Comparison of ENCODE assay signal across 1 cellular context in genomic region chr17:80035937-80036714, GRCh38.
TF ChIP-seq lines count a peak whose summit lies in the region.

CCDC40 (plus strand) TSS chr17:80036642; CDS start chr17:80036663, 21 bp downstream.

TF ChIP-seq in GM12878, 131 proteins besides CTCF, POLR2A, EP300 and RAD21 (continued from another document and continues in another):
- no peak for TF ChIP-seq ZNF687 (IDR thresholded peaks at IDR 0.05)
- TF ChIP-seq WRNIP1 (IDR thresholded peaks at IDR 0.05; ENCODE audit: borderline replicate concordance, low read depth, low read length) = no peak
- TF ChIP-seq MYC (IDR thresholded peaks at IDR 0.05; ENCODE audit: insufficient read depth, insufficient read length, insufficient replicate concordance, low read length, severe bottlenecking) = no peak
- no peak for TF ChIP-seq POLR2AphosphoS5 (IDR thresholded peaks at IDR 0.05; ENCODE audit: low read length)
- no peak for TF ChIP-seq FOXK2 (IDR thresholded peaks at IDR 0.05)
- no peak for TF ChIP-seq CHD2 (IDR thresholded peaks at IDR 0.05; ENCODE audit: borderline replicate concordance, low read depth, low read length)
- TF ChIP-seq E2F4 (IDR thresholded peaks at IDR 0.05; ENCODE audit: low read depth, low read length) = no peak
- no peak for TF ChIP-seq SMC3 (IDR thresholded peaks at IDR 0.05; ENCODE audit: borderline replicate concordance, low read length)
- peak; percentile 69; the same call in 1 of the 2 replicates for TF ChIP-seq SIN3A (IDR thresholded peaks at IDR 0.05; ENCODE audit: low read depth, low read length)
- 0 out of 2 replicates have a peak, but pooled peaks have one; percentile 14 for TF ChIP-seq NR2F1 (conservative IDR thresholded peaks at IDR 0.05)
- TF ChIP-seq YBX1 (IDR thresholded peaks at IDR 0.05) = no peak
- TF ChIP-seq CEBPZ (IDR thresholded peaks at IDR 0.05; ENCODE audit: low read depth, low read length) = no peak
- no peak for TF ChIP-seq NBN (IDR thresholded peaks at IDR 0.05)
- TF ChIP-seq EZH2 (IDR thresholded peaks at IDR 0.05; ENCODE audit: borderline replicate concordance, control insufficient read depth, low read depth, low read length) = no peak
- TF ChIP-seq RBBP5 (conservative IDR thresholded peaks at IDR 0.05) = no peak
- no peak for TF ChIP-seq RAD51 (IDR thresholded peaks at IDR 0.05)
- TF ChIP-seq ZNF217 (IDR thresholded peaks at IDR 0.05) = no peak
- no peak for TF ChIP-seq FOS (IDR thresholded peaks at IDR 0.05; ENCODE audit: borderline replicate concordance, extremely low read depth, insufficient read length)
- TF ChIP-seq RCOR1 (conservative IDR thresholded peaks at IDR 0.05; ENCODE audit: low read depth, low read length) = no peak
- no peak for TF ChIP-seq GABPA (IDR thresholded peaks at IDR 0.05; ENCODE audit: low read depth)
- no peak for TF ChIP-seq SUPT20H (IDR thresholded peaks at IDR 0.05; ENCODE audit: borderline replicate concordance, control insufficient read depth, low read depth, low read length)
- no peak for TF ChIP-seq ZNF384 (IDR thresholded peaks at IDR 0.05; ENCODE audit: borderline replicate concordance, low read depth, low read length)
- TF ChIP-seq, protein P1, sequence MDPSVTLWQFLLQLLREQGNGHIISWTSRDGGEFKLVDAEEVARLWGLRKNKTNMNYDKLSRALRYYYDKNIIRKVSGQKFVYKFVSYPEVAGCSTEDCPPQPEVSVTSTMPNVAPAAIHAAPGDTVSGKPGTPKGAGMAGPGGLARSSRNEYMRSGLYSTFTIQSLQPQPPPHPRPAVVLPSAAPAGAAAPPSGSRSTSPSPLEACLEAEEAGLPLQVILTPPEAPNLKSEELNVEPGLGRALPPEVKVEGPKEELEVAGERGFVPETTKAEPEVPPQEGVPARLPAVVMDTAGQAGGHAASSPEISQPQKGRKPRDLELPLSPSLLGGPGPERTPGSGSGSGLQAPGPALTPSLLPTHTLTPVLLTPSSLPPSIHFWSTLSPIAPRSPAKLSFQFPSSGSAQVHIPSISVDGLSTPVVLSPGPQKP (IDR thresholded peaks at IDR 0.05; ENCODE audit: low read depth, low read length) = no peak
- no peak for TF ChIP-seq DPF2 (IDR thresholded peaks at IDR 0.05)
- TF ChIP-seq NR2C2 (IDR thresholded peaks at IDR 0.05; ENCODE audit: borderline replicate concordance, control insufficient read depth, insufficient read length, low read depth) = no peak
- no peak for TF ChIP-seq SIX5 (IDR thresholded peaks at IDR 0.05; ENCODE audit: low read depth, low read length, severe bottlenecking)
- TF ChIP-seq ZNF24 (IDR thresholded peaks at IDR 0.05) = no peak
- no peak for TF ChIP-seq RELA (IDR thresholded peaks at IDR 0.05; ENCODE audit: borderline replicate concordance, partially characterized antibody)
- TF ChIP-seq POLR2AphosphoS2 (IDR thresholded peaks at IDR 0.05; ENCODE audit: low read depth, low read length) = no peak
- no peak for TF ChIP-seq TCF3 (IDR thresholded peaks at IDR 0.05; ENCODE audit: borderline replicate concordance, insufficient read depth, low read depth, low read length)
- TF ChIP-seq BACH1 (IDR thresholded peaks at IDR 0.05; ENCODE audit: borderline replicate concordance) = peak; percentile 40; the same call in 1 of the 2 replicates
- no peak for TF ChIP-seq CBX3 (IDR thresholded peaks at IDR 0.05; ENCODE audit: borderline replicate concordance, low read depth)
- TF ChIP-seq JUNB (IDR thresholded peaks at IDR 0.05) = no peak
- no peak for TF ChIP-seq NR2C1 (IDR thresholded peaks at IDR 0.05)
- 0 out of 2 replicates have a peak, but pooled peaks have one; percentile 31 for TF ChIP-seq GATAD2B (conservative IDR thresholded peaks at IDR 0.05; ENCODE audit: low read depth)
- no peak for TF ChIP-seq ESRRA (IDR thresholded peaks at IDR 0.05; ENCODE audit: low read length)
- peak in 1 of 2 experiments; percentile 70; a peak in 1 of 3 replicates for TF ChIP-seq EGR1 (IDR thresholded peaks at IDR 0.05; ENCODE audit: borderline replicate concordance in 1 of 2, low read depth in 2 of 2, low read length in 2 of 2)
- TF ChIP-seq, protein P2, sequence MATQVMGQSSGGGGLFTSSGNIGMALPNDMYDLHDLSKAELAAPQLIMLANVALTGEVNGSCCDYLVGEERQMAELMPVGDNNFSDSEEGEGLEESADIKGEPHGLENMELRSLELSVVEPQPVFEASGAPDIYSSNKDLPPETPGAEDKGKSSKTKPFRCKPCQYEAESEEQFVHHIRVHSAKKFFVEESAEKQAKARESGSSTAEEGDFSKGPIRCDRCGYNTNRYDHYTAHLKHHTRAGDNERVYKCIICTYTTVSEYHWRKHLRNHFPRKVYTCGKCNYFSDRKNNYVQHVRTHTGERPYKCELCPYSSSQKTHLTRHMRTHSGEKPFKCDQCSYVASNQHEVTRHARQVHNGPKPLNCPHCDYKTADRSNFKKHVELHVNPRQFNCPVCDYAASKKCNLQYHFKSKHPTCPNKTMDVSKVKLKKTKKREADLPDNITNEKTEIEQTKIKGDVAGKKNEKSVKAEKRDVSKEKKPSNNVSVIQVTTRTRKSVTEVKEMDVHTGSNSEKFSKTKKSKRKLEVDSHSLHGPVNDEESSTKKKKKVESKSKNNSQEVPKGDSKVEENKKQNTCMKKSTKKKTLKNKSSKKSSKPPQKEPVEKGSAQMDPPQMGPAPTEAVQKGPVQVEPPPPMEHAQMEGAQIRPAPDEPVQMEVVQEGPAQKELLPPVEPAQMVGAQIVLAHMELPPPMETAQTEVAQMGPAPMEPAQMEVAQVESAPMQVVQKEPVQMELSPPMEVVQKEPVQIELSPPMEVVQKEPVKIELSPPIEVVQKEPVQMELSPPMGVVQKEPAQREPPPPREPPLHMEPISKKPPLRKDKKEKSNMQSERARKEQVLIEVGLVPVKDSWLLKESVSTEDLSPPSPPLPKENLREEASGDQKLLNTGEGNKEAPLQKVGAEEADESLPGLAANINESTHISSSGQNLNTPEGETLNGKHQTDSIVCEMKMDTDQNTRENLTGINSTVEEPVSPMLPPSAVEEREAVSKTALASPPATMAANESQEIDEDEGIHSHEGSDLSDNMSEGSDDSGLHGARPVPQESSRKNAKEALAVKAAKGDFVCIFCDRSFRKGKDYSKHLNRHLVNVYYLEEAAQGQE (IDR thresholded peaks at IDR 0.05; ENCODE audit: low read depth, low read length) = no peak
- no peak for TF ChIP-seq LARP7 (IDR thresholded peaks at IDR 0.05)
- TF ChIP-seq PAX5 (IDR thresholded peaks at IDR 0.05; ENCODE audit: borderline replicate concordance, low read depth, low read length) = no peak
- TF ChIP-seq, protein P3, sequence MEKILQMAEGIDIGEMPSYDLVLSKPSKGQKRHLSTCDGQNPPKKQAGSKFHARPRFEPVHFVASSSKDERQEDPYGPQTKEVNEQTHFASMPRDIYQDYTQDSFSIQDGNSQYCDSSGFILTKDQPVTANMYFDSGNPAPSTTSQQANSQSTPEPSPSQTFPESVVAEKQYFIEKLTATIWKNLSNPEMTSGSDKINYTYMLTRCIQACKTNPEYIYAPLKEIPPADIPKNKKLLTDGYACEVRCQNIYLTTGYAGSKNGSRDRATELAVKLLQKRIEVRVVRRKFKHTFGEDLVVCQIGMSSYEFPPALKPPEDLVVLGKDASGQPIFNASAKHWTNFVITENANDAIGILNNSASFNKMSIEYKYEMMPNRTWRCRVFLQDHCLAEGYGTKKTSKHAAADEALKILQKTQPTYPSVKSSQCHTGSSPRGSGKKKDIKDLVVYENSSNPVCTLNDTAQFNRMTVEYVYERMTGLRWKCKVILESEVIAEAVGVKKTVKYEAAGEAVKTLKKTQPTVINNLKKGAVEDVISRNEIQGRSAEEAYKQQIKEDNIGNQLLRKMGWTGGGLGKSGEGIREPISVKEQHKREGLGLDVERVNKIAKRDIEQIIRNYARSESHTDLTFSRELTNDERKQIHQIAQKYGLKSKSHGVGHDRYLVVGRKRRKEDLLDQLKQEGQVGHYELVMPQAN (conservative IDR thresholded peaks at IDR 0.05) = peak; percentile 83
- TF ChIP-seq BHLHE40 (IDR thresholded peaks at IDR 0.05; ENCODE audit: borderline replicate concordance in 1 of 2, low read depth in 2 of 2, low read length in 1 of 2) = no peak; a peak in 1 of 4 replicates
- TF ChIP-seq, protein P4, sequence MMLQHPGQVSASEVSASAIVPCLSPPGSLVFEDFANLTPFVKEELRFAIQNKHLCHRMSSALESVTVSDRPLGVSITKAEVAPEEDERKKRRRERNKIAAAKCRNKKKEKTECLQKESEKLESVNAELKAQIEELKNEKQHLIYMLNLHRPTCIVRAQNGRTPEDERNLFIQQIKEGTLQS (IDR thresholded peaks at IDR 0.05; ENCODE audit: borderline replicate concordance, extremely low read depth, low read depth, low read length) = no peak
- TF ChIP-seq SRF (IDR thresholded peaks at IDR 0.05; ENCODE audit: low read depth in 2 of 2, low read length in 2 of 2) = no peak
- TF ChIP-seq ZBTB4 (CRISPR knock-in tag; IDR thresholded peaks at IDR 0.05) = no peak
- TF ChIP-seq TCF12 (IDR thresholded peaks at IDR 0.05; ENCODE audit: low read depth, low read length) = no peak
